Comparison of ENCODE assay signal across 24 cellular contexts in genomic region chr17:7425316-7425715, GRCh38. TPM values are rescaled to one million over a fixed set of nuclear protein-coding genes. Genes with fewer than 3 reads are reported as not detected.
DNase-seq lines count a peak whose midpoint lies in the region; ATAC-seq, FAIRE-seq and TF ChIP-seq lines count a peak whose summit lies in the region.
"Had no signal": no experiment of that assay in that cellular context is flagged by ENCODE, and none has a peak within 500 bp of the region (broad histone marks: within the 10 kb centered on the region; RNA-seq: fewer than 3 reads in every experiment).

SPEM2 (plus strand) TSS chr17:7425616; CDS start chr17:7425689, 73 bp downstream.

- TF ChIP-seq POLR2A in H1 (IDR thresholded peaks at IDR 0.05; ENCODE audit: control extremely low read depth in 1 of 2, low read depth in 2 of 2, low read length in 2 of 2): no peak

- H3K79me1 ChIP-seq in H1 (ENCODE audit: low read depth, low read length): no peaks in the 10 kb centered on the region
- H3K79me1 ChIP-seq in H9 (ENCODE audit: insufficient read depth, low read depth, low read length, poor library complexity, severe bottlenecking): no peaks in the 10 kb centered on the region

- no peak within 1 kb of the TSS for H4K5ac ChIP-seq in H1 (ENCODE audit: insufficient read length, low read depth, low read length)
- H4K5ac ChIP-seq in H9 (ENCODE audit: insufficient read length, low read depth, low read length): no peak within 1 kb of the TSS

- TF ChIP-seq RAD21 in H1 (IDR thresholded peaks at IDR 0.05 in 1 of 2, conservative IDR thresholded peaks at IDR 0.05 in 1 of 2; ENCODE audit: low read depth in 2 of 2, low read length in 2 of 2): no peak

- no peaks in the 10 kb centered on the region for H3K27me3 ChIP-seq in BLaER1 treated with 17β-estradiol and CSF1 and Interleukin-3, amounts not matched to agents 10 nM and 100 nM
- no peaks in the 10 kb centered on the region; a peak in 1 of 7 replicates for H3K27me3 ChIP-seq in H1 (replicated peaks in 1 of 4; ENCODE audit: control insufficient read depth in 3 of 4, extremely low read depth in 1 of 4, insufficient read depth in 3 of 4, low read length in 3 of 4)
- no peaks in the 10 kb centered on the region for H3K27me3 ChIP-seq in H9 (ENCODE audit: insufficient read depth, low read length)
- H3K27me3 ChIP-seq: BE2C had no signal

- H2AK5ac ChIP-seq in H1 (ENCODE audit: low read depth, low read length) (no peak within 1 kb of the TSS), H9 (ENCODE audit: insufficient read length, low read length) (no peak within 1 kb of the TSS)

- no peak within 1 kb of the TSS for H3K56ac ChIP-seq in H1 (replicated peaks; ENCODE audit: insufficient read length, low read depth, low read length)
- H3K56ac ChIP-seq in H9 (ENCODE audit: insufficient read length, low read depth, low read length): no peak within 1 kb of the TSS

- H3K23me2 ChIP-seq in H1 (ENCODE audit: low read depth, low read length) (no peaks in the 10 kb centered on the region), H9 (ENCODE audit: insufficient read length, low read depth, low read length, poor library complexity, severe bottlenecking) (no peaks in the 10 kb centered on the region)

- FAIRE-seq in H1 (lab: Jason Lieb, UNC): no peak
- FAIRE-seq: A549, G401.6, GM12892 had no signal

- H3K27me3 Mint-ChIP-seq in activated CD8-positive, alpha-beta T cell treated with anti-CD3 and anti-CD28 coated beads, Interleukin-2, amount 10 ng/mL, durations not matched to agents 7 days and 5 days (ENCODE audit: low read depth): no peaks in the 10 kb centered on the region
- H3K27me3 Mint-ChIP-seq in activated CD8-positive, alpha-beta T cell treated with anti-CD3 and anti-CD28 coated beads for 36 hours: no peaks in the 10 kb centered on the region
- H3K27me3 Mint-ChIP-seq in H9 (ENCODE audit: low read depth): peaks cover 9% of the 10 kb centered on the region
- H3K27me3 Mint-ChIP-seq: CD4-positive, CD25-positive, alpha-beta regulatory T cell had no signal

- no peak within 1 kb of the TSS for H2BK15ac ChIP-seq in H1 (ENCODE audit: low read length)
- no peak within 1 kb of the TSS for H2BK15ac ChIP-seq in H9 (ENCODE audit: low read depth, low read length)

- no peak within 1 kb of the TSS for H3K4ac ChIP-seq in H1 (replicated peaks; ENCODE audit: insufficient read length, low read depth, low read length)
- H3K4ac ChIP-seq in H9 (ENCODE audit: low read depth, low read length): no peak within 1 kb of the TSS

- H4K8ac ChIP-seq in H1 (ENCODE audit: extremely low read depth, insufficient read depth, low read length) (peak within 1 kb of the TSS; percentile 51; the same call in 1 of the 2 replicates), H9 (replicated peaks; ENCODE audit: insufficient read length, low read depth, low read length) (no peak within 1 kb of the TSS)

- H3K9ac ChIP-seq in BLaER1 treated with 17β-estradiol and CSF1 and Interleukin-3, amounts not matched to agents 10 nM and 100 nM: no peak within 1 kb of the TSS
- H3K9ac ChIP-seq in H1 (replicated peaks in 1 of 4; ENCODE audit: extremely low read depth in 1 of 4, low read depth in 3 of 4, low read length in 3 of 4) (no peak within 1 kb of the TSS), H9 (ENCODE audit: extremely low read depth, insufficient read length, low read length) (no peak within 1 kb of the TSS)

- no peaks in the 10 kb centered on the region for H3K9me3 Mint-ChIP-seq in activated CD8-positive, alpha-beta T cell treated with anti-CD3 and anti-CD28 coated beads, Interleukin-2, amount 10 ng/mL, durations not matched to agents 7 days and 5 days (ENCODE audit: insufficient read depth)
- H3K9me3 Mint-ChIP-seq in activated CD8-positive, alpha-beta T cell treated with anti-CD3 and anti-CD28 coated beads for 36 hours: no peaks in the 10 kb centered on the region
- no peaks in the 10 kb centered on the region for H3K9me3 Mint-ChIP-seq in stimulated activated effector memory CD8-positive, alpha-beta T cell treated with anti-CD3 and anti-CD28 coated beads, Interleukin-12 subunit alpha, Interleukin-12 subunit beta, amount 100 ng/mL, for 72 hours
- no peaks in the 10 kb centered on the region; a peak in 1 of 5 replicates for H3K9me3 Mint-ChIP-seq in H9
- H3K9me3 Mint-ChIP-seq: CD8-positive, alpha-beta T cell had no signal

- H2BK120ac ChIP-seq in H1 (replicated peaks; ENCODE audit: low read depth, low read length) (no peak within 1 kb of the TSS), H9 (ENCODE audit: low read depth, low read length, poor library complexity, severe bottlenecking) (no peak within 1 kb of the TSS)

- H3K27ac Mint-ChIP-seq in activated CD8-positive, alpha-beta T cell treated with anti-CD3 and anti-CD28 coated beads, Interleukin-2, amount 10 ng/mL, durations not matched to agents 7 days and 5 days: peak within 1 kb of the TSS; percentile 11
- no peak within 1 kb of the TSS for H3K27ac Mint-ChIP-seq in activated CD8-positive, alpha-beta T cell treated with anti-CD3 and anti-CD28 coated beads for 36 hours
- peak within 1 kb of the TSS; percentile 54 for H3K27ac Mint-ChIP-seq in stimulated activated effector memory CD8-positive, alpha-beta T cell treated with anti-CD3 and anti-CD28 coated beads, Interleukin-12 subunit alpha, Interleukin-12 subunit beta, amount 100 ng/mL, for 72 hours
- no peak within 1 kb of the TSS; a peak in 1 of 7 replicates for H3K27ac Mint-ChIP-seq in H9
- H3K27ac Mint-ChIP-seq: CD4-positive, CD25-positive, alpha-beta regulatory T cell; CD8-positive, alpha-beta T cell had no signal

- no peak within 1 kb of the TSS for H2BK5ac ChIP-seq in H1 (ENCODE audit: low read depth, low read length)
- H2BK5ac ChIP-seq in H9 (ENCODE audit: insufficient read length, low read length): no peak within 1 kb of the TSS

- H4K20me1 ChIP-seq in BLaER1 treated with 17β-estradiol and CSF1 and Interleukin-3, amounts not matched to agents 10 nM and 100 nM: no peaks in the 10 kb centered on the region; a peak in 1 of 22 replicates
- H4K20me1 ChIP-seq in H1 (replicated peaks in 1 of 2; ENCODE audit: control insufficient read depth in 1 of 2, insufficient read depth in 2 of 2, low read length in 2 of 2): peaks cover 0 to 4% of the 10 kb centered on the region in 2 experiments
- H4K20me1 ChIP-seq in H9 (ENCODE audit: control insufficient read depth, insufficient read depth, insufficient read length): no peaks in the 10 kb centered on the region

- H3T11ph ChIP-seq in H9 (ENCODE audit: low read length): no peak within 1 kb of the TSS

- H2BK20ac ChIP-seq in H1 (ENCODE audit: low read length) (no peak within 1 kb of the TSS), H9 (ENCODE audit: low read depth, low read length, poor library complexity, severe bottlenecking) (no peak within 1 kb of the TSS)

- H4K91ac ChIP-seq in H1 (replicated peaks; ENCODE audit: insufficient read length, low read length): no peak within 1 kb of the TSS
- no peak within 1 kb of the TSS for H4K91ac ChIP-seq in H9 (ENCODE audit: insufficient read length, low read depth, low read length)

- H3K79me2 ChIP-seq in H1 (ENCODE audit: control insufficient read depth in 1 of 2, insufficient read depth in 2 of 2, low read length in 2 of 2) (no peaks in the 10 kb centered on the region), H9 (ENCODE audit: insufficient read depth, low read length) (no peaks in the 10 kb centered on the region)

- H3K14ac ChIP-seq in H1 (ENCODE audit: insufficient read length): no peak within 1 kb of the TSS
- H3K14ac ChIP-seq in H9 (ENCODE audit: insufficient read depth, low read length): no peak within 1 kb of the TSS

- no peak within 1 kb of the TSS for H3K4me3 Mint-ChIP-seq in activated CD8-positive, alpha-beta T cell treated with anti-CD3 and anti-CD28 coated beads, Interleukin-2, amount 10 ng/mL, durations not matched to agents 7 days and 5 days
- H3K4me3 Mint-ChIP-seq in activated CD8-positive, alpha-beta T cell treated with anti-CD3 and anti-CD28 coated beads for 36 hours: no peak within 1 kb of the TSS
- no peak within 1 kb of the TSS for H3K4me3 Mint-ChIP-seq in stimulated activated effector memory CD8-positive, alpha-beta T cell treated with anti-CD3 and anti-CD28 coated beads, Interleukin-12 subunit alpha, Interleukin-12 subunit beta, amount 100 ng/mL, for 72 hours
- H3K4me3 Mint-ChIP-seq in H9: no peak within 1 kb of the TSS
- H3K4me3 Mint-ChIP-seq: CD4-positive, CD25-positive, alpha-beta regulatory T cell; CD8-positive, alpha-beta T cell had no signal

- no peak for TF ChIP-seq EP300 in H1 (IDR thresholded peaks at IDR 0.05; ENCODE audit: borderline replicate concordance in 1 of 2, low read depth in 2 of 2, low read length in 2 of 2)

- no peaks in the 10 kb centered on the region for H3K36me3 ChIP-seq in BLaER1 treated with 17β-estradiol and CSF1 and Interleukin-3, amounts not matched to agents 10 nM and 100 nM
- no peaks in the 10 kb centered on the region for H3K36me3 ChIP-seq in H1 (ENCODE audit: control insufficient read depth in 2 of 4, insufficient read depth in 4 of 4, low read length in 3 of 4)
- H3K36me3 ChIP-seq: BE2C had no signal

- H3K18ac ChIP-seq in H1 (ENCODE audit: extremely low read depth, low read length): no peak within 1 kb of the TSS
- no peak within 1 kb of the TSS for H3K18ac ChIP-seq in H9 (ENCODE audit: insufficient read length, low read depth, low read length)

- H3K4me2 ChIP-seq in BLaER1 treated with 17β-estradiol and CSF1 and Interleukin-3, amounts not matched to agents 10 nM and 100 nM: peak within 1 kb of the TSS in 9 of 11 experiments; percentile 4 to 52 (median 34); a peak in 14 of 22 replicates
- H3K4me2 ChIP-seq in H1 (ENCODE audit: insufficient read depth in 1 of 2, low read depth in 2 of 2, low read length in 2 of 2): no peak within 1 kb of the TSS
- H3K4me2 ChIP-seq in H9 (ENCODE audit: insufficient read depth, insufficient read length, low read length): no peak within 1 kb of the TSS
- H3K4me2 ChIP-seq: A549 had no signal

- peaks cover 0 to 15% (median 9%) of the 10 kb centered on the region in 10 experiments; a peak in 12 of 20 replicates for H3K4me1 ChIP-seq in BLaER1 treated with 17β-estradiol and CSF1 and Interleukin-3, amounts not matched to agents 10 nM and 100 nM
- H3K4me1 ChIP-seq in H1 (replicated peaks in 1 of 4; ENCODE audit: control insufficient read depth in 3 of 4, insufficient read depth in 4 of 4, low read length in 3 of 4): peaks cover 0 to 3% (median 0%) of the 10 kb centered on the region in 4 experiments; a peak in 1 of 7 replicates
- H3K4me1 ChIP-seq in H9 (ENCODE audit: insufficient read depth, low read length): no peaks in the 10 kb centered on the region
- H3K4me1 ChIP-seq: A549, BE2C, Caco-2 had no signal

- TF ChIP-seq CTCF in activated CD8-positive, alpha-beta T cell treated with anti-CD3 and anti-CD28 coated beads for 36 hours (IDR thresholded peaks at IDR 0.05): no peak
- TF ChIP-seq CTCF in H1 (IDR thresholded peaks at IDR 0.05; ENCODE audit: control extremely low read depth in 1 of 3, insufficient read depth in 1 of 3, low read depth in 1 of 3, low read length in 3 of 3) (no peak), H9 (conservative IDR thresholded peaks at IDR 0.05) (no peak)

- no peaks in the 10 kb centered on the region for H3K36me3 Mint-ChIP-seq in activated CD8-positive, alpha-beta T cell treated with anti-CD3 and anti-CD28 coated beads, Interleukin-2, amount 10 ng/mL, durations not matched to agents 7 days and 5 days (ENCODE audit: low read depth)
- no peaks in the 10 kb centered on the region for H3K36me3 Mint-ChIP-seq in activated CD8-positive, alpha-beta T cell treated with anti-CD3 and anti-CD28 coated beads for 36 hours (ENCODE audit: low read depth)
- no peaks in the 10 kb centered on the region for H3K36me3 Mint-ChIP-seq in stimulated activated effector memory CD8-positive, alpha-beta T cell treated with anti-CD3 and anti-CD28 coated beads, Interleukin-12 subunit alpha, Interleukin-12 subunit beta, amount 100 ng/mL, for 72 hours
- no peaks in the 10 kb centered on the region for H3K36me3 Mint-ChIP-seq in H9 (ENCODE audit: insufficient read depth in 1 of 3, low read depth in 3 of 3)
- H3K36me3 Mint-ChIP-seq: CD4-positive, CD25-positive, alpha-beta regulatory T cell; CD8-positive, alpha-beta T cell had no signal

- no peaks in the 10 kb centered on the region for H3K4me1 Mint-ChIP-seq in activated CD8-positive, alpha-beta T cell treated with anti-CD3 and anti-CD28 coated beads, Interleukin-2, amount 10 ng/mL, durations not matched to agents 7 days and 5 days (ENCODE audit: low read depth)
- H3K4me1 Mint-ChIP-seq in activated CD8-positive, alpha-beta T cell treated with anti-CD3 and anti-CD28 coated beads for 36 hours (ENCODE audit: low read depth): no peaks in the 10 kb centered on the region
- H3K4me1 Mint-ChIP-seq in stimulated activated effector memory CD8-positive, alpha-beta T cell treated with anti-CD3 and anti-CD28 coated beads, Interleukin-12 subunit alpha, Interleukin-12 subunit beta, amount 100 ng/mL, for 72 hours: no peaks in the 10 kb centered on the region
- H3K4me1 Mint-ChIP-seq in H9: peaks cover 0 to 6% of the 10 kb centered on the region in 2 experiments; a peak in 2 of 4 replicates
- H3K4me1 Mint-ChIP-seq: CD4-positive, CD25-positive, alpha-beta regulatory T cell had no signal

- H3K9me3 ChIP-seq in BLaER1 treated with 17β-estradiol and CSF1 and Interleukin-3, amounts not matched to agents 10 nM and 100 nM (replicated peaks in 1 of 11): no peaks in the 10 kb centered on the region
- no peaks in the 10 kb centered on the region for H3K9me3 ChIP-seq in H1 (ENCODE audit: insufficient read depth in 2 of 2, low read depth in 1 of 2, low read length in 1 of 2)
- no peaks in the 10 kb centered on the region for H3K9me3 ChIP-seq in H9 (ENCODE audit: control insufficient read depth, low read depth, low read length)
- H3K9me3 ChIP-seq: A549, BE2C, Caco-2 had no signal

- ATAC-seq in activated CD8-positive, alpha-beta T cell treated with anti-CD3 and anti-CD28 coated beads, Interleukin-2, amount 10 ng/mL, durations not matched to agents 7 days and 5 days: no peak
- no peak for ATAC-seq in activated CD8-positive, alpha-beta T cell treated with anti-CD3 and anti-CD28 coated beads for 36 hours
- ATAC-seq in stimulated activated effector memory CD8-positive, alpha-beta T cell treated with anti-CD3 and anti-CD28 coated beads, Interleukin-12 subunit alpha, Interleukin-12 subunit beta, amount 100 ng/mL, for 72 hours: no peak
- no peak for ATAC-seq in HG03520 (IDR thresholded peaks at IDR 0.05; ENCODE audit: unreplicated experiment)
- ATAC-seq: A549; CD8-positive, alpha-beta T cell; HCT116 had no signal

- H2BK12ac ChIP-seq in H1 (ENCODE audit: low read depth, low read length) (no peak within 1 kb of the TSS), H9 (ENCODE audit: insufficient read length, low read depth, low read length) (no peak within 1 kb of the TSS)

- CTCF ChIA-PET in activated CD8-positive, alpha-beta T cell treated with anti-CD3 and anti-CD28 coated beads, Interleukin-2, amount 10 ng/mL, durations not matched to agents 7 days and 5 days (lab: Charles Lee): interaction anchor here (4.4 kb wide), 1 partner anchor 10 kb away, joined by 15 read pairs; the partner anchor contains the start of gene TMEM102
- CTCF ChIA-PET in activated CD8-positive, alpha-beta T cell treated with anti-CD3 and anti-CD28 coated beads for 36 hours (lab: Charles Lee): interaction anchor here (1.5 kb wide), 1 partner anchor 11 kb away, joined by 5 read pairs; no protein-coding TSS in a partner anchor
- CTCF ChIA-PET in H1 (lab: Charles Lee; ENCODE audit: partially characterized antibody): interaction anchor here (0.6 to 3.3 kb wide), 3 partner anchors 11 to 51 kb away, joined by 3 to 17 read pairs (median 3); partner anchors contain the start of gene TMEM102

- DNase-seq in activated CD8-positive, alpha-beta T cell treated with anti-CD3 and anti-CD28 coated beads, Interleukin-2, amount 10 ng/mL, durations not matched to agents 7 days and 5 days: no peak
- DNase-seq in activated CD8-positive, alpha-beta T cell treated with anti-CD3 and anti-CD28 coated beads for 36 hours: no peak
- DNase-seq in H1 (ENCODE audit: low read depth in 1 of 2, low spot score in 2 of 2): no peak
- DNase-seq in stimulated activated effector memory CD8-positive, alpha-beta T cell treated with anti-CD3 and anti-CD28 coated beads, Interleukin-12 subunit alpha, Interleukin-12 subunit beta, amount 100 ng/mL, for 72 hours (ENCODE audit: low spot score in 2 of 2): no peak
- DNase-seq in H9: no peak
- DNase-seq in NCI-H446 treated with DMSO at 0.1 percent for 48 hours (lab: John Stamatoyannopoulos, UW): no peak
- DNase-seq: 8988T; ACHN; AML-193; BE2C; Caco-2; CD4-positive, CD25-positive, alpha-beta regulatory T cell; DMS153; DND-41; GOT3 had no signal

- intact Hi-C loops in activated CD8-positive, alpha-beta T cell treated with anti-CD3 and anti-CD28 coated beads for 36 hours (cut with micrococcal nuclease): no loop called here

- 88% methylated on average over 7 of the region's 7 CpGs; no CpG with 5 or more reads in 1 of the 2 experiments for WGBS in H1 (ENCODE audit: extremely low coverage in 1 of 2, insufficient coverage in 1 of 2, insufficient read length in 1 of 2, insufficient replicate concordance in 2 of 2, low coverage in 1 of 2, low lambda C conversion rate in 2 of 2, missing lambda C conversion rate in 1 of 2), 2 experiments
- WGBS in H9 (ENCODE audit: extremely low coverage, insufficient read length, low lambda C conversion rate): no CpG with 5 or more reads among the region's 7 CpGs

- no peak within 1 kb of the TSS for H3K4me3 ChIP-seq in BLaER1 treated with 17β-estradiol and CSF1 and Interleukin-3, amounts not matched to agents 10 nM and 100 nM
- H3K4me3 ChIP-seq in H1 (ENCODE audit: extremely low read depth in 1 of 4, insufficient read depth in 2 of 4, low read depth in 3 of 4, low read length in 4 of 4): no peak within 1 kb of the TSS
- H3K4me3 ChIP-seq: A549 had no signal

- POLR2A ChIA-PET in activated CD8-positive, alpha-beta T cell treated with anti-CD3 and anti-CD28 coated beads, Interleukin-2, amount 10 ng/mL, durations not matched to agents 7 days and 5 days (lab: Charles Lee): interaction anchor here (0.7 kb wide), 1 partner anchor 11 kb away, joined by 3 read pairs; no protein-coding TSS in a partner anchor
- POLR2A ChIA-PET in activated CD8-positive, alpha-beta T cell treated with anti-CD3 and anti-CD28 coated beads for 36 hours (lab: Charles Lee): interaction anchor here (0.6 to 1.2 kb wide), 2 partner anchors 14 to 16 kb away, joined by 3 to 4 read pairs; no protein-coding TSS in a partner anchor
- POLR2A ChIA-PET in H1 (lab: Charles Lee; ENCODE audit: partially characterized antibody): interaction anchor here (0.8 to 2.6 kb wide), 3 partner anchors 8 to 58 kb away, joined by 3 to 13 read pairs (median 3); partner anchors contain the start of genes POLR2A and TMEM102

- H3K23ac ChIP-seq in H1 (ENCODE audit: insufficient read length) (no peak within 1 kb of the TSS), H9 (ENCODE audit: insufficient read length, low read depth, low read length) (no peak within 1 kb of the TSS)

- H2AFZ ChIP-seq in H1 (ENCODE audit: low read length) (no peak within 1 kb of the TSS), H9 (ENCODE audit: low read length) (no peak within 1 kb of the TSS)

- H3K27ac ChIP-seq in BLaER1 treated with 17β-estradiol and CSF1 and Interleukin-3, amounts not matched to agents 10 nM and 100 nM: peak within 1 kb of the TSS in 1 of 11 experiments; percentile 44; a peak in 2 of 22 replicates
- H3K27ac ChIP-seq in H1 (ENCODE audit: low read depth, low read length): no peak within 1 kb of the TSS
- H3K27ac ChIP-seq in H9 (ENCODE audit: insufficient read length, low read depth, low read length): no peak within 1 kb of the TSS
- H3K27ac ChIP-seq: A549, C4-2B had no signal

RNA-seq across cellular contexts. Expression of gene SPEM2, which starts in this region (rescaled TPM):
- total RNA-seq in activated CD8-positive, alpha-beta T cell treated with anti-CD3 and anti-CD28 coated beads, Interleukin-2, amount 10 ng/mL, durations not matched to agents 7 days and 5 days: not detected
- total RNA-seq in activated CD8-positive, alpha-beta T cell treated with anti-CD3 and anti-CD28 coated beads for 36 hours: not detected
- total RNA-seq in H1 (2021; fragmentation: NEBNext Ultra II Directional; extraction: Animal tissue kit (Norgen Biotek cat#: 25700)): not detected in 2 replicates
- 0.03 and 0.17 TPM in 2 replicates for polyA plus RNA-seq in H1 (2011; rRNA removed)
- 0.08 TPM for polyA plus RNA-seq in H1 (2011; cell fraction: cytosol; rRNA removed)
- polyA plus RNA-seq in H1 (2011; cell fraction: nucleus; rRNA removed): 0.50 TPM
- 0.22 TPM in 1 of 4 replicates, not detected in the others for polyA plus RNA-seq in H1 (2012, experiment 1 of 2)
- not detected for polyA plus RNA-seq in H1 (2012, experiment 2 of 2)
- 0.02 TPM for polyA plus RNA-seq in H1 (2013, experiment 1 of 2)
- 0.07 TPM for polyA plus RNA-seq in H1 (2013, experiment 2 of 2)
- polyA minus RNA-seq in H1 (2011; rRNA and poly(A)+ RNA removed): not detected in 2 replicates
- polyA minus RNA-seq in H1 (2011; cell fraction: cytosol; rRNA and poly(A)+ RNA removed): not detected
- not detected for polyA minus RNA-seq in H1 (2011; cell fraction: nucleus; rRNA and poly(A)+ RNA removed)
- total RNA-seq in H9 (2021): not detected in 2 replicates
- total RNA-seq: Caco-2; CD4-positive, CD25-positive, alpha-beta regulatory T cell; CD8-positive, alpha-beta T cell; H7 had no signal
- polyA plus RNA-seq: A549; CD4-positive, CD25-positive, alpha-beta regulatory T cell had no signal

Comparison
In these comparisons a context has a peak if more than half of its experiments do, and no peak if none do; other contexts are left out.
1. H3K27ac Mint-ChIP-seq: peak in activated CD8-positive, alpha-beta T cell treated with anti-CD3 and anti-CD28 coated beads, Interleukin-2, amount 10 ng/mL, durations not matched to agents 7 days and 5 days (single experiment) and stimulated activated effector memory CD8-positive, alpha-beta T cell treated with anti-CD3 and anti-CD28 coated beads, Interleukin-12 subunit alpha, Interleukin-12 subunit beta, amount 100 ng/mL, for 72 hours (single experiment); none in activated CD8-positive, alpha-beta T cell treated with anti-CD3 and anti-CD28 coated beads for 36 hours (single experiment) and H9 (0 of 3).
2. H3K4me2 ChIP-seq: peak in BLaER1 treated with 17β-estradiol and CSF1 and Interleukin-3, amounts not matched to agents 10 nM and 100 nM (9 of 11); none in H1 (0 of 2) and H9 (single experiment).